In the genomic region with DNA sequence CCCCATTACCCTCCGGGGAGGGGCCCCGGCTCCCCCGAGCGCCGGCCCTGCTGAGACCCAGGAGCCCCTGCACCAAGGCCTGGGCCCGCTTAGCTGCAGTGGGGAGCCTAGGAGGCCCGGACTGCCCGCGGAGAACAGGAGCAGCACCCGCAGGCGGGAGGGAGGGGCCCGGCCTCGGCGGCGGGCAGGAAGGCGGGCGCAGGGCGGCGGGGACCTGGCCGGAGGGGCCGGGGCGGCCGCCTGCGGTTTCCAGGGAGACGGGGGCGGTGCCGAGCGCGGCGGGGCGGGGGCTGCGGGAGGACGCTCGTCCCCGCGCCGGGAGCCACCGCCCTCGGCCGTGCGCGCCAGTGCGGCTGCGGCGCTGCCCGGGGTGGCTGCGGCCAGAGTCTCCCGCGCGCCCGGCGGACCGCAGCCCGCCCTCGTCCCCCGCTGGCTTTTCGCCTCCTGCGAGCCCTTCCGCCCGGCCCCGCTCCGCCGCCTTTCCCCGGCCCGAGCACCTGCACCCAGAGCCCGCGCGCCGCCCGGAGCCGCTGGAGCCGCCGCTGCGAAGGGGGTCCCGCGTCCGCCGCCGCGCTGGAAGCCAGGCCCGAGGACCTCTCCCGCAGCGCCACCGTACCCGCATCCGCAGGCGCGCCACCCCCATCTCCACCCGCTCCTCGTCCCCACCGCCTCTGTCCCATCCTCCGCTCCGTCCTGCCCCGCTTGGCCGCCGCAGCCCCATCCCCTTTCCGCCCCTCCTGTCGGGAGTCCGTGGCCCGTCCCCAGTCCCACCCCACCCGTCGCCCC, we compare ENCODE assay signal across 8 cellular contexts. TPM values are rescaled to one million over a fixed set of nuclear protein-coding genes. Genes with fewer than 3 reads are reported as not detected.
A peak's percentile ranks its signal among the peaks of the same experiment; 100 is the strongest.
DNase-seq lines count a peak whose midpoint lies in the region; ATAC-seq lines count a peak whose summit lies in the region.

No MANE protein-coding gene starts in this region.

- H3K9ac ChIP-seq in BLaER1 treated with 17β-estradiol and CSF1 and Interleukin-3, amounts not matched to agents 10 nM and 100 nM, result peak overlapping the region; percentile 42 to 75 (median 68)
- peak overlapping the region; percentile 44; the same call in 1 of the 2 replicates for H3K9ac ChIP-seq in HUES64 (ENCODE audit: low read depth, low read length)

- ATAC-seq in activated naive CD8-positive, alpha-beta T cell treated with anti-CD3 and anti-CD28 coated beads, Interleukin-2, amount 10 ng/mL, durations not matched to agents 7 days and 5 days (ENCODE audit: low read depth), result peak; percentile 20
- peak; percentile 76 for ATAC-seq in Right ventricle myocardium superior (ENCODE audit: poor library complexity)
- no peak for ATAC-seq in GM21717 (IDR thresholded peaks at IDR 0.05; ENCODE audit: unreplicated experiment)

- H3K4me1 ChIP-seq in BLaER1 treated with 17β-estradiol and CSF1 and Interleukin-3, amounts not matched to agents 10 nM and 100 nM, result peaks cover 15 to 40% (median 31%) of the 10 kb centered on the region in 10 experiments
- peaks cover 29% of the 10 kb centered on the region for H3K4me1 ChIP-seq in HUES64 (ENCODE audit: insufficient read depth, low read length)

- intact Hi-C loops in Right ventricle myocardium superior (cut with DNase I), result no loop called here

- no peak overlapping the region for H3K4me3 Mint-ChIP-seq in activated naive CD8-positive, alpha-beta T cell treated with anti-CD3 and anti-CD28 coated beads, Interleukin-2, amount 10 ng/mL, durations not matched to agents 7 days and 5 days

- peaks cover 3% of the 10 kb centered on the region for H3K4me1 Mint-ChIP-seq in activated naive CD8-positive, alpha-beta T cell treated with anti-CD3 and anti-CD28 coated beads, Interleukin-2, amount 10 ng/mL, durations not matched to agents 7 days and 5 days

- H3K27ac Mint-ChIP-seq in activated naive CD8-positive, alpha-beta T cell treated with anti-CD3 and anti-CD28 coated beads, Interleukin-2, amount 10 ng/mL, durations not matched to agents 7 days and 5 days, result no peak overlapping the region

- peak overlapping the region; percentile 84 to 100 (median 98) for H3K4me2 ChIP-seq in BLaER1 treated with 17β-estradiol and CSF1 and Interleukin-3, amounts not matched to agents 10 nM and 100 nM

- peak overlapping the region in 2 of 11 experiments; percentile 26 to 27; a peak in 1 of 22 replicates for H3K27ac ChIP-seq in BLaER1 treated with 17β-estradiol and CSF1 and Interleukin-3, amounts not matched to agents 10 nM and 100 nM
- no peak overlapping the region for H3K27ac ChIP-seq in HUES64 (ENCODE audit: low read depth, low read length)

- H3K36me3 ChIP-seq in BLaER1 treated with 17β-estradiol and CSF1 and Interleukin-3, amounts not matched to agents 10 nM and 100 nM, result no peaks in the 10 kb centered on the region
- no peaks in the 10 kb centered on the region for H3K36me3 ChIP-seq in HUES64 (ENCODE audit: insufficient read depth, low read length)

- no peaks in the 10 kb centered on the region for H3K9me3 ChIP-seq in BLaER1 treated with 17β-estradiol and CSF1 and Interleukin-3, amounts not matched to agents 10 nM and 100 nM (replicated peaks in 1 of 11)
- H3K9me3 ChIP-seq in HUES64 (ENCODE audit: insufficient read depth, low read depth, low read length), result no peaks in the 10 kb centered on the region

- H3K9me3 Mint-ChIP-seq in activated naive CD8-positive, alpha-beta T cell treated with anti-CD3 and anti-CD28 coated beads, Interleukin-2, amount 10 ng/mL, durations not matched to agents 7 days and 5 days, result no peaks in the 10 kb centered on the region

- peaks cover 48% of the 10 kb centered on the region for H3K27me3 Mint-ChIP-seq in activated naive CD8-positive, alpha-beta T cell treated with anti-CD3 and anti-CD28 coated beads, Interleukin-2, amount 10 ng/mL, durations not matched to agents 7 days and 5 days

- H3K4me3 ChIP-seq in BLaER1 treated with 17β-estradiol and CSF1 and Interleukin-3, amounts not matched to agents 10 nM and 100 nM, result peak overlapping the region; percentile 62 to 77 (median 70)
- peak overlapping the region; percentile 59 for H3K4me3 ChIP-seq in HUES64 (ENCODE audit: low read length)

- H3K36me3 Mint-ChIP-seq in activated naive CD8-positive, alpha-beta T cell treated with anti-CD3 and anti-CD28 coated beads, Interleukin-2, amount 10 ng/mL, durations not matched to agents 7 days and 5 days, result no peaks in the 10 kb centered on the region

- under 1% methylated on average over 99 of the region's 102 CpGs for WGBS in HUES64

- H3K27me3 ChIP-seq in BLaER1 treated with 17β-estradiol and CSF1 and Interleukin-3, amounts not matched to agents 10 nM and 100 nM, result peaks cover 53 to 76% (median 59%) of the 10 kb centered on the region in 11 experiments
- peaks cover 44% of the 10 kb centered on the region for H3K27me3 ChIP-seq in HUES64 (ENCODE audit: insufficient read depth, low read length)

- DNase-seq in activated naive CD8-positive, alpha-beta T cell treated with anti-CD3 and anti-CD28 coated beads, Interleukin-2, amount 10 ng/mL, durations not matched to agents 7 days and 5 days, result no peak
- peak; percentile 81 for DNase-seq in Right ventricle myocardium superior
- DNase-seq in occipital lobe (lab: John Stamatoyannopoulos, UW), result peak; percentile 61
- no peak for DNase-seq in NK-92 (lab: John Stamatoyannopoulos, UW; ENCODE audit: unreplicated experiment)
- no peak for DNase-seq in activated effector memory CD4-positive, alpha-beta T cell treated with anti-CD3 and anti-CD28 coated beads, Interleukin-2, amount 50 U/mL, for 16 hours

- peaks cover 0 to 95% (median 87%) of the 10 kb centered on the region in 11 experiments; a peak in 19 of 22 replicates for H4K20me1 ChIP-seq in BLaER1 treated with 17β-estradiol and CSF1 and Interleukin-3, amounts not matched to agents 10 nM and 100 nM

- POLR2A ChIA-PET in activated naive CD8-positive, alpha-beta T cell treated with anti-CD3 and anti-CD28 coated beads, Interleukin-2, amount 10 ng/mL, durations not matched to agents 7 days and 5 days (lab: Charles Lee), result no interaction called here

RNA-seq across cellular contexts. Expression of gene GPC1, which starts 17.2 kb away (rescaled TPM):
- 28.4 TPM for polyA plus RNA-seq in HUES64 (2013, experiment 1 of 2)
- polyA plus RNA-seq in HUES64 (2013, experiment 2 of 2), result 28.4 TPM
- 1 to 10 TPM; 3.4 to 4.7 TPM for total RNA-seq in activated naive CD8-positive, alpha-beta T cell treated with anti-CD3 and anti-CD28 coated beads, Interleukin-2, amount 10 ng/mL, durations not matched to agents 7 days and 5 days
- total RNA-seq in Right ventricle myocardium superior (154 TPM), occipital lobe (37.3 TPM)

Comparison
In these comparisons a context has a peak if more than half of its experiments do, and no peak if none do; other contexts are left out.
1. DNase-seq: peak in Right ventricle myocardium superior (single experiment) and occipital lobe (single experiment); none in activated naive CD8-positive, alpha-beta T cell treated with anti-CD3 and anti-CD28 coated beads, Interleukin-2, amount 10 ng/mL, durations not matched to agents 7 days and 5 days (single experiment), NK-92 (single experiment) and activated effector memory CD4-positive, alpha-beta T cell treated with anti-CD3 and anti-CD28 coated beads, Interleukin-2, amount 50 U/mL, for 16 hours (single experiment).